Comparison of ENCODE assay signal across 22 cellular contexts in genomic region chr9:123657099-123657498, GRCh38.
A peak's percentile ranks its signal among the peaks of the same experiment; 100 is the strongest.
DNase-seq lines count a peak whose midpoint lies in the region; ATAC-seq and TF ChIP-seq lines count a peak whose summit lies in the region.
"Had no signal": no experiment of that assay in that cellular context is flagged by ENCODE, and none has a peak within 500 bp of the region (broad histone marks: within the 10 kb centered on the region; RNA-seq: fewer than 3 reads in every experiment).

No MANE protein-coding gene starts in this region.

- H3K9me3 ChIP-seq in left ventricle myocardium inferior (replicated peaks) (peaks cover 3% of the 10 kb centered on the region), H9 (ENCODE audit: control insufficient read depth, low read depth, low read length) (no peaks in the 10 kb centered on the region)

- peaks cover 4% of the 10 kb centered on the region for H3K36me3 ChIP-seq in left ventricle myocardium inferior

- DNase-seq in NCI-H82 (lab: John Stamatoyannopoulos, UW) (peak; percentile 99), NCI-H82 treated with DMSO at 0.1 percent for 48 hours (lab: John Stamatoyannopoulos, UW; ENCODE audit: unreplicated experiment) (no peak), NCI-H69 (lab: John Stamatoyannopoulos, UW) (peak; percentile 92), iPS-NIHi11 (ENCODE audit: low spot score) (peak; percentile 16), left ventricle myocardium inferior (no peak), H9 (no peak)
- DNase-seq: 8988T; C1 segment of cervical spinal cord; CD8-positive, alpha-beta T cell; DMS53; GDM1; Kasumi-1; NCI-H187; NCI-H526 treated with DMSO at 0.1 percent for 48 hours; PC-9; SHP77 treated with DMSO at 0.1 percent for 48 hours; SW 1271; T-helper 17 cell had no signal

- H3K27me3 ChIP-seq in left ventricle myocardium inferior (ENCODE audit: low read depth) (no peaks in the 10 kb centered on the region), H9 (ENCODE audit: insufficient read depth, low read length) (no peaks in the 10 kb centered on the region)

- no peak overlapping the region for H3T11ph ChIP-seq in H9 (ENCODE audit: low read length)

- no peak overlapping the region for H2BK5ac ChIP-seq in H9 (ENCODE audit: insufficient read length, low read length)

- no peak overlapping the region for H2AK5ac ChIP-seq in H9 (ENCODE audit: insufficient read length, low read length)

- intact Hi-C loops in left ventricle myocardium inferior (cut with micrococcal nuclease) = no loop called here

- no peak overlapping the region for H3K18ac ChIP-seq in H9 (ENCODE audit: insufficient read length, low read depth, low read length)

- H3K27ac Mint-ChIP-seq in H9 = 0 out of 7 replicates have a peak overlapping the region, but pooled peaks of 1 of the 3 experiments have one; percentile 7
- H3K27ac Mint-ChIP-seq: CD8-positive, alpha-beta T cell; T-helper 17 cell had no signal

- no peak overlapping the region for H4K5ac ChIP-seq in H9 (ENCODE audit: insufficient read length, low read depth, low read length)

- no peak overlapping the region for H3K23ac ChIP-seq in H9 (ENCODE audit: insufficient read length, low read depth, low read length)

- no peaks in the 10 kb centered on the region for H3K79me1 ChIP-seq in H9 (ENCODE audit: insufficient read depth, low read depth, low read length, poor library complexity, severe bottlenecking)

- H3K79me2 ChIP-seq in H9 (ENCODE audit: insufficient read depth, low read length) = no peaks in the 10 kb centered on the region

- H3K4me1 Mint-ChIP-seq in H9 = peaks cover 24 to 37% of the 10 kb centered on the region in 2 experiments

- H3K4me3 ChIP-seq in left ventricle myocardium inferior = no peak overlapping the region
- H3K4me3 ChIP-seq: PC-9, SK-N-MC had no signal

- no peak overlapping the region for H2BK15ac ChIP-seq in H9 (ENCODE audit: low read depth, low read length)

- H3K23me2 ChIP-seq in H9 (ENCODE audit: insufficient read length, low read depth, low read length, poor library complexity, severe bottlenecking) = no peaks in the 10 kb centered on the region

- peaks cover 0 to 4% of the 10 kb centered on the region in 2 experiments; a peak in 2 of 5 replicates for H3K9me3 Mint-ChIP-seq in H9

- no peak overlapping the region for H2AFZ ChIP-seq in H9 (ENCODE audit: low read length)
- H2AFZ ChIP-seq: PC-9 had no signal

- TF ChIP-seq CTCF in left ventricle myocardium inferior (IDR thresholded peaks at IDR 0.05; ENCODE audit: borderline replicate concordance) (no peak), H9 (conservative IDR thresholded peaks at IDR 0.05) (no peak)

- no peak overlapping the region for H4K8ac ChIP-seq in H9 (replicated peaks; ENCODE audit: insufficient read length, low read depth, low read length)

- ATAC-seq in HG02642 (IDR thresholded peaks at IDR 0.05; ENCODE audit: poor library complexity, unreplicated experiment) = no peak
- ATAC-seq: CD8-positive, alpha-beta T cell; HCT116; T-helper 17 cell had no signal

- H2BK120ac ChIP-seq in H9 (ENCODE audit: low read depth, low read length, poor library complexity, severe bottlenecking) = no peak overlapping the region

- H2BK12ac ChIP-seq in H9 (ENCODE audit: insufficient read length, low read depth, low read length) = no peak overlapping the region

- no peaks in the 10 kb centered on the region for H3K4me1 ChIP-seq in left ventricle myocardium inferior
- 0 out of 2 replicates have a peak, but pooled peaks cover 2% of the 10 kb centered on the region for H3K4me1 ChIP-seq in H9 (ENCODE audit: insufficient read depth, low read length)

- H3K27ac ChIP-seq in left ventricle myocardium inferior (replicated peaks) (no peak overlapping the region), H9 (ENCODE audit: insufficient read length, low read depth, low read length) (no peak overlapping the region)
- H3K27ac ChIP-seq: PC-9, RWPE1, SK-N-MC had no signal

- no peak overlapping the region for H3K14ac ChIP-seq in H9 (ENCODE audit: insufficient read depth, low read length)

- H3K4ac ChIP-seq in H9 (ENCODE audit: low read depth, low read length) = no peak overlapping the region

- H3K9ac ChIP-seq in H9 (ENCODE audit: extremely low read depth, insufficient read length, low read length) = no peak overlapping the region

- H3K36me3 Mint-ChIP-seq in H9 (ENCODE audit: insufficient read depth in 1 of 3, low read depth in 3 of 3) = peaks cover 8 to 12% (median 8%) of the 10 kb centered on the region in 3 experiments; a peak in 6 of 7 replicates

- H3K4me3 Mint-ChIP-seq in H9 = no peak overlapping the region
- H3K4me3 Mint-ChIP-seq: CD8-positive, alpha-beta T cell; T-helper 17 cell had no signal

- no peak overlapping the region for H3K56ac ChIP-seq in H9 (ENCODE audit: insufficient read length, low read depth, low read length)

- no peak overlapping the region for H4K91ac ChIP-seq in H9 (ENCODE audit: insufficient read length, low read depth, low read length)

- no peak overlapping the region for H2BK20ac ChIP-seq in H9 (ENCODE audit: low read depth, low read length, poor library complexity, severe bottlenecking)

- no peaks in the 10 kb centered on the region for H3K27me3 Mint-ChIP-seq in H9 (ENCODE audit: low read depth)
- H3K27me3 Mint-ChIP-seq: T-helper 17 cell had no signal

- H4K20me1 ChIP-seq in H9 (ENCODE audit: control insufficient read depth, insufficient read depth, insufficient read length) = no peaks in the 10 kb centered on the region

- no peak overlapping the region for H3K4me2 ChIP-seq in H9 (ENCODE audit: insufficient read depth, insufficient read length, low read length)
- H3K4me2 ChIP-seq: PC-9 had no signal

- WGBS in H9 (ENCODE audit: extremely low coverage, insufficient read length, low lambda C conversion rate) = no CpG with 5 or more reads among the region's 7 CpGs

Comparison
In these comparisons a context has a peak if more than half of its experiments do, and no peak if none do; other contexts are left out.
1. DNase-seq: peak in NCI-H82 (single experiment), NCI-H69 (single experiment) and iPS-NIHi11 (single experiment); none in NCI-H82 treated with DMSO at 0.1 percent for 48 hours (single experiment), left ventricle myocardium inferior (single experiment) and H9 (single experiment).